In genomic region chr11:17385926-17386325, GRCh38 we compare ENCODE assay signal across 16 cellular contexts. TPM values are rescaled to one million over a fixed set of nuclear protein-coding genes. Genes with fewer than 3 reads are reported as not detected.
DNase-seq lines count a peak whose midpoint lies in the region; ATAC-seq, FAIRE-seq and TF ChIP-seq lines count a peak whose summit lies in the region.
"Had no signal": no experiment of that assay in that cellular context is flagged by ENCODE, and none has a peak within 500 bp of the region (broad histone marks: within the 10 kb centered on the region; RNA-seq: fewer than 3 reads in every experiment).

No MANE protein-coding gene starts in this region.

- H3K36me3 ChIP-seq in SK-N-SH (replicated peaks in 1 of 2; ENCODE audit: control insufficient read depth in 1 of 2, insufficient read depth in 2 of 2, low read length in 1 of 2) = no peaks in the 10 kb centered on the region
- H3K36me3 ChIP-seq in MM.1S (replicated peaks; ENCODE audit: insufficient read depth, low read length) = no peaks in the 10 kb centered on the region
- peaks cover 2 to 20% (median 13%) of the 10 kb centered on the region in 3 donors for H3K36me3 ChIP-seq in skeletal muscle tissue (ENCODE audit: control insufficient read depth in 3 of 3, insufficient read depth in 3 of 3, low read length in 3 of 3)
- H3K36me3 ChIP-seq: esophagus squamous epithelium had no signal

- H3K9ac ChIP-seq in SK-N-SH (no peak overlapping the region), MM.1S (ENCODE audit: low read length) (peak overlapping the region; percentile 29; the same call in 1 of the 2 replicates), skeletal muscle tissue (ENCODE audit: low read depth in 1 of 3, low read length in 3 of 3) (peak overlapping the region; percentile 91 to 100 (median 97))

- H3K4me1 Mint-ChIP-seq in T-helper 17 cell = peaks cover 11% of the 10 kb centered on the region

- CTCF ChIA-PET in SK-N-SH (lab: Yijun Ruan, JAX) = interaction anchor here (0.5 to 18.5 kb wide), 9 partner anchors 12 to 127 kb away, joined by 3 to 1101 read pairs (median 4); no protein-coding TSS in a partner anchor

- no peak for TF ChIP-seq EP300 in SK-N-SH (IDR thresholded peaks at IDR 0.05; ENCODE audit: borderline replicate concordance in 1 of 2, low read depth in 1 of 2, low read length in 1 of 2)

- TF ChIP-seq CTCF in SK-N-SH (IDR thresholded peaks at IDR 0.05) (no peak), MM.1S (IDR thresholded peaks at IDR 0.05; ENCODE audit: low read length) (no peak), dorsolateral prefrontal cortex (IDR thresholded peaks at IDR 0.05 in 54 of 56, conservative IDR thresholded peaks at IDR 0.05 in 2 of 56; ENCODE audit: low read depth in 1 of 56, partially characterized antibody in 56 of 56) (no peak)

- no peak overlapping the region for H3K27ac ChIP-seq in SK-N-SH (ENCODE audit: low read depth in 2 of 2, low read length in 1 of 2)
- H3K27ac ChIP-seq in MM.1S (ENCODE audit: low read length) = peak overlapping the region; percentile 33; the same call in 1 of the 2 replicates
- H3K27ac ChIP-seq in dorsolateral prefrontal cortex = peak overlapping the region in 54 of 59 donors; percentile 17 to 90 (median 76)
- H3K27ac ChIP-seq in skeletal muscle tissue (ENCODE audit: low read depth, low read length) = peak overlapping the region; percentile 99
- H3K27ac ChIP-seq: esophagus squamous epithelium had no signal

- H4K20me1 ChIP-seq in SK-N-SH (ENCODE audit: insufficient read depth) (no peaks in the 10 kb centered on the region), MM.1S (ENCODE audit: insufficient read depth, low read length) (no peaks in the 10 kb centered on the region)

- no peaks in the 10 kb centered on the region for H3K79me2 ChIP-seq in SK-N-SH (ENCODE audit: insufficient read depth)
- 0 out of 2 replicates have a peak, but pooled peaks cover 11% of the 10 kb centered on the region for H3K79me2 ChIP-seq in MM.1S (ENCODE audit: low read length)

- H3K4me2 ChIP-seq in SK-N-SH (no peak overlapping the region), MM.1S (ENCODE audit: low read depth, low read length) (peak overlapping the region; percentile 86)

- H3K27ac Mint-ChIP-seq in T-helper 17 cell = no peak overlapping the region
- H3K27ac Mint-ChIP-seq: B cell, nephron progenitor cell, T-cell had no signal

- H3K9me3 ChIP-seq in SK-N-SH (no peaks in the 10 kb centered on the region), MM.1S (replicated peaks; ENCODE audit: insufficient read depth, low read length) (no peaks in the 10 kb centered on the region), skeletal muscle tissue (ENCODE audit: control insufficient read depth in 3 of 3, low read length in 3 of 3) (no peaks in the 10 kb centered on the region), T-helper 17 cell (ENCODE audit: control insufficient read depth, low read length, poor library complexity, severe bottlenecking) (no peaks in the 10 kb centered on the region)
- H3K9me3 ChIP-seq: esophagus squamous epithelium had no signal

- POLR2A ChIA-PET in SK-N-SH (lab: Yijun Ruan, JAX) = no interaction called here

- H3K9me2 ChIP-seq in SK-N-SH = no peaks in the 10 kb centered on the region
- H3K9me2 ChIP-seq in MM.1S (replicated peaks; ENCODE audit: insufficient read depth, low read length) = no peaks in the 10 kb centered on the region

- peaks cover 8% of the 10 kb centered on the region; the same call in 1 of the 2 replicates for H3K27me3 ChIP-seq in SK-N-SH (ENCODE audit: insufficient read depth)
- no peaks in the 10 kb centered on the region for H3K27me3 ChIP-seq in MM.1S (replicated peaks; ENCODE audit: insufficient read depth, low read length)
- H3K27me3 ChIP-seq in dorsolateral prefrontal cortex = no peaks in the 10 kb centered on the region
- H3K27me3 ChIP-seq in skeletal muscle tissue (ENCODE audit: control insufficient read depth in 3 of 3, insufficient read depth in 3 of 3, low read length in 3 of 3) = peaks cover 0 to 13% (median 0%) of the 10 kb centered on the region in 3 donors

- no peak for ATAC-seq in SK-N-SH treated with all-trans-retinoic acid at 6 μM for 48 hours
- no peak for ATAC-seq in sciatic nerve
- no peak for ATAC-seq in T-helper 17 cell
- ATAC-seq: T-cell had no signal

- 61% methylated on average over 4 of the region's 6 CpGs for WGBS in SK-N-SH (ENCODE audit: low lambda C conversion rate)

- H3K27me3 Mint-ChIP-seq in T-helper 17 cell = no peaks in the 10 kb centered on the region
- H3K27me3 Mint-ChIP-seq: T-cell had no signal

- no peak for TF ChIP-seq RAD21 in SK-N-SH (IDR thresholded peaks at IDR 0.05; ENCODE audit: low read length)

- intact Hi-C loops in dorsolateral prefrontal cortex (cut with DNase I) (loop anchor here (10.0 kb wide), 2 partner anchors 339 to 349 kb away; partner anchors contain the start of gene KCNC1 (in 1 of the 2)), sciatic nerve (cut with DNase I) (no loop called here)

- no peak overlapping the region for H2AFZ ChIP-seq in SK-N-SH (ENCODE audit: low read depth)
- H2AFZ ChIP-seq in MM.1S (ENCODE audit: low read length) = no peak overlapping the region

- no peaks in the 10 kb centered on the region for H3F3A ChIP-seq in SK-N-SH (replicated peaks; ENCODE audit: insufficient read depth)
- peaks cover 10% of the 10 kb centered on the region; the same call in 1 of the 2 replicates for H3F3A ChIP-seq in MM.1S (ENCODE audit: insufficient read depth, low read length)

- no peak for FAIRE-seq in GM19239 (lab: Jason Lieb, UNC)

- H3K4me3 ChIP-seq in SK-N-SH (ENCODE audit: low read depth in 2 of 2, low read length in 1 of 2) (no peak overlapping the region), MM.1S (ENCODE audit: low read length) (peak overlapping the region; percentile 35), dorsolateral prefrontal cortex (peak overlapping the region in 54 of 59 donors; percentile 0 to 57 (median 42)), skeletal muscle tissue (ENCODE audit: low read length in 3 of 3) (peak overlapping the region; percentile 82 to 89 (median 88))
- H3K4me3 ChIP-seq: esophagus squamous epithelium had no signal

- peaks cover 4% of the 10 kb centered on the region in 2 experiments; a peak in 1 of 4 replicates for H3K4me1 ChIP-seq in SK-N-SH (ENCODE audit: control insufficient read depth in 1 of 2, insufficient read depth in 2 of 2, low read depth in 1 of 2, low read length in 1 of 2)
- H3K4me1 ChIP-seq in MM.1S (ENCODE audit: low read length) = peaks cover 30% of the 10 kb centered on the region
- peaks cover 44 to 79% (median 63%) of the 10 kb centered on the region in 3 donors for H3K4me1 ChIP-seq in skeletal muscle tissue (ENCODE audit: control insufficient read depth in 3 of 3, insufficient read depth in 3 of 3, low read length in 3 of 3)

- DNase-seq in SK-N-SH (peak; percentile 3), MM.1S (no peak), dorsolateral prefrontal cortex (no peak), sciatic nerve (ENCODE audit: low spot score) (no peak), GM19239 (ENCODE audit: insufficient read length, low spot score) (no peak), T-helper 17 cell (no peak)
- DNase-seq: activated CD8-positive, alpha-beta memory T cell treated with anti-CD3 and anti-CD28 coated beads, Interleukin-2, amount 50 U/mL, for 4 hours; activated effector memory CD4-positive, alpha-beta T cell treated with Interleukin-2 at 50 U/mL for 16 hours; esophagus squamous epithelium; SHP77 treated with DMSO at 0.1 percent for 48 hours had no signal

- no peaks in the 10 kb centered on the region for H3K36me3 Mint-ChIP-seq in T-helper 17 cell (ENCODE audit: low read depth)
- H3K36me3 Mint-ChIP-seq: T-cell had no signal

- no peak overlapping the region for H3K4me3 Mint-ChIP-seq in T-helper 17 cell
- H3K4me3 Mint-ChIP-seq: nephron progenitor cell, T-cell had no signal

TF ChIP-seq in SK-N-SH, 30 proteins besides CTCF, POLR2A, EP300 and RAD21 (continues in another document):
- no peak for TF ChIP-seq ELF1 (IDR thresholded peaks at IDR 0.05)
- no peak for TF ChIP-seq SMC3 (IDR thresholded peaks at IDR 0.05; ENCODE audit: low read depth, low read length)
- no peak for TF ChIP-seq MXI1 (IDR thresholded peaks at IDR 0.05; ENCODE audit: low read depth, low read length)
- TF ChIP-seq CHD2 (IDR thresholded peaks at IDR 0.05; ENCODE audit: low read length, partially characterized antibody) = no peak
- TF ChIP-seq JUND (IDR thresholded peaks at IDR 0.05) = no peak
- TF ChIP-seq GABPA (IDR thresholded peaks at IDR 0.05; ENCODE audit: low read depth) = no peak
- no peak for TF ChIP-seq GATA2 (CRISPR knock-in tag; IDR thresholded peaks at IDR 0.05)
- TF ChIP-seq RXRA (IDR thresholded peaks at IDR 0.05; ENCODE audit: borderline replicate concordance, low read depth) = no peak

RNA-seq across cellular contexts. Expression of gene KCNJ11, which starts 2.5 kb away (rescaled TPM):
- polyA plus RNA-seq in SK-N-SH (2012; rRNA removed) = 0.13 and 0.23 TPM in 2 replicates
- polyA plus RNA-seq in SK-N-SH (2012; cell fraction: cytosol; rRNA removed) = 0.09 and 0.22 TPM in 2 replicates
- polyA plus RNA-seq in SK-N-SH (2012; cell fraction: nucleus; rRNA removed) = 0.23 and 0.35 TPM in 2 replicates
- total RNA-seq in dorsolateral prefrontal cortex = 10 to 100 TPM in 119 of 120 experiments, 1 to 10 TPM in 1; 6.2 to 31.2 (median 19.8) TPM
- total RNA-seq in skeletal muscle tissue = 28.2 TPM
- total RNA-seq in sciatic nerve = 6.6 TPM
- total RNA-seq in T-helper 17 cell = under 1 TPM; 0.26 to 0.70 TPM
- total RNA-seq: glomerular endothelial cell had no signal

RNA-seq across cellular contexts. Expression of gene NCR3LG1, which starts 34.3 kb away (rescaled TPM):
- polyA plus RNA-seq in SK-N-SH (2012; rRNA removed) = 0.67 and 1.2 TPM in 2 replicates
- 0.41 and 0.52 TPM in 2 replicates for polyA plus RNA-seq in SK-N-SH (2012; cell fraction: cytosol; rRNA removed)
- polyA plus RNA-seq in SK-N-SH (2012; cell fraction: nucleus; rRNA removed) = 2.1 and 3.6 TPM in 2 replicates
- 10 to 100 TPM in 118 of 120 experiments, 1 to 10 TPM in 2; 6.7 to 30.4 (median 18.1) TPM for total RNA-seq in dorsolateral prefrontal cortex
- 0.52 TPM for total RNA-seq in skeletal muscle tissue
- 2.1 TPM for total RNA-seq in sciatic nerve
- 1 to 10 TPM; 3.1 to 4.1 TPM for total RNA-seq in T-helper 17 cell

Comparison
In these comparisons a context has a peak if more than half of its experiments do, and no peak if none do; other contexts are left out.
1. H3K27ac ChIP-seq: peak in MM.1S (single experiment), dorsolateral prefrontal cortex (54 of 59) and skeletal muscle tissue (single experiment); none in SK-N-SH (0 of 2).
2. H3K4me3 ChIP-seq: peak in MM.1S (single experiment), dorsolateral prefrontal cortex (54 of 59) and skeletal muscle tissue (3 of 3); none in SK-N-SH (0 of 2).